Comparison of ENCODE assay signal across 11 cellular contexts in genomic region chr2:159891917-159892691, GRCh38. TPM values are rescaled to one million over a fixed set of nuclear protein-coding genes. Genes with fewer than 3 reads are reported as not detected.
A peak's percentile ranks its signal among the peaks of the same experiment; 100 is the strongest.
DNase-seq lines count a peak whose midpoint lies in the region; ATAC-seq, FAIRE-seq and TF ChIP-seq lines count a peak whose summit lies in the region.
"Had no signal": no experiment of that assay in that cellular context is flagged by ENCODE, and none has a peak within 500 bp of the region (broad histone marks: within the 10 kb centered on the region; RNA-seq: fewer than 3 reads in every experiment).

No MANE protein-coding gene starts in this region.

- POLR2A ChIA-PET in activated CD4-positive, alpha-beta memory T cell treated with anti-CD3 and anti-CD28 coated beads for 36 hours (lab: Charles Lee) = interaction anchor here (0.8 to 1.2 kb wide), 2 partner anchors 10 to 13 kb away, joined by 3 to 4 read pairs; no protein-coding TSS in a partner anchor
- POLR2A ChIA-PET in activated CD4-positive, alpha-beta memory T cell treated with anti-CD3 and anti-CD28 coated beads, Interleukin-2, amount 10 ng/mL, durations not matched to agents 7 days and 5 days (lab: Charles Lee) = interaction anchor here (1.3 kb wide), 1 partner anchor 8 kb away, joined by 4 read pairs; no protein-coding TSS in a partner anchor

- no peak for TF ChIP-seq CTCF in cardiac fibroblast (IDR thresholded peaks at IDR 0.05; ENCODE audit: low read depth, low read length)

- H3K4me1 Mint-ChIP-seq in activated CD4-positive, alpha-beta memory T cell treated with anti-CD3 and anti-CD28 coated beads for 36 hours (ENCODE audit: low read depth) = peaks cover 69% of the 10 kb centered on the region
- peaks cover 32% of the 10 kb centered on the region for H3K4me1 Mint-ChIP-seq in activated CD4-positive, alpha-beta memory T cell treated with anti-CD3 and anti-CD28 coated beads, Interleukin-2, amount 10 ng/mL, durations not matched to agents 7 days and 5 days
- H3K4me1 Mint-ChIP-seq in stimulated activated effector memory CD8-positive, alpha-beta T cell treated with anti-CD3 and anti-CD28 coated beads, Interleukin-12 subunit alpha, Interleukin-12 subunit beta, amount 100 ng/mL, for 72 hours = peaks cover 65% of the 10 kb centered on the region

- H3K27me3 Mint-ChIP-seq in activated CD4-positive, alpha-beta memory T cell treated with anti-CD3 and anti-CD28 coated beads for 36 hours = no peaks in the 10 kb centered on the region
- H3K27me3 Mint-ChIP-seq in activated CD4-positive, alpha-beta memory T cell treated with anti-CD3 and anti-CD28 coated beads, Interleukin-2, amount 10 ng/mL, durations not matched to agents 7 days and 5 days = no peaks in the 10 kb centered on the region

- FAIRE-seq in HTR-8/SVneo (lab: Jason Lieb, UNC) (no peak), GM19239 (lab: Jason Lieb, UNC) (no peak)

- no peak overlapping the region for H3K4me3 ChIP-seq in cardiac fibroblast (replicated peaks in 1 of 2; ENCODE audit: low read depth in 2 of 2, low read length in 2 of 2)

- no peaks in the 10 kb centered on the region for H3K9me3 Mint-ChIP-seq in activated CD4-positive, alpha-beta memory T cell treated with anti-CD3 and anti-CD28 coated beads for 36 hours
- H3K9me3 Mint-ChIP-seq in activated CD4-positive, alpha-beta memory T cell treated with anti-CD3 and anti-CD28 coated beads, Interleukin-2, amount 10 ng/mL, durations not matched to agents 7 days and 5 days = no peaks in the 10 kb centered on the region
- no peaks in the 10 kb centered on the region for H3K9me3 Mint-ChIP-seq in stimulated activated effector memory CD8-positive, alpha-beta T cell treated with anti-CD3 and anti-CD28 coated beads, Interleukin-12 subunit alpha, Interleukin-12 subunit beta, amount 100 ng/mL, for 72 hours
- H3K9me3 Mint-ChIP-seq: nephron had no signal

- H3K27ac Mint-ChIP-seq in activated CD4-positive, alpha-beta memory T cell treated with anti-CD3 and anti-CD28 coated beads for 36 hours = peak overlapping the region; percentile 76
- H3K27ac Mint-ChIP-seq in activated CD4-positive, alpha-beta memory T cell treated with anti-CD3 and anti-CD28 coated beads, Interleukin-2, amount 10 ng/mL, durations not matched to agents 7 days and 5 days = no peak overlapping the region
- peak overlapping the region; percentile 63 for H3K27ac Mint-ChIP-seq in stimulated activated effector memory CD8-positive, alpha-beta T cell treated with anti-CD3 and anti-CD28 coated beads, Interleukin-12 subunit alpha, Interleukin-12 subunit beta, amount 100 ng/mL, for 72 hours

- intact Hi-C loops in activated CD4-positive, alpha-beta memory T cell treated with anti-CD3 and anti-CD28 coated beads for 36 hours (cut with micrococcal nuclease) = loop anchor here (1.0 to 10.0 kb wide), 3 partner anchors 13 to 1273 kb away; partner anchors contain the start of gene TANK

- peaks cover 59% of the 10 kb centered on the region for H3K36me3 Mint-ChIP-seq in activated CD4-positive, alpha-beta memory T cell treated with anti-CD3 and anti-CD28 coated beads for 36 hours
- peaks cover 27% of the 10 kb centered on the region for H3K36me3 Mint-ChIP-seq in activated CD4-positive, alpha-beta memory T cell treated with anti-CD3 and anti-CD28 coated beads, Interleukin-2, amount 10 ng/mL, durations not matched to agents 7 days and 5 days (ENCODE audit: low read depth)
- peaks cover 41% of the 10 kb centered on the region for H3K36me3 Mint-ChIP-seq in stimulated activated effector memory CD8-positive, alpha-beta T cell treated with anti-CD3 and anti-CD28 coated beads, Interleukin-12 subunit alpha, Interleukin-12 subunit beta, amount 100 ng/mL, for 72 hours

- CTCF ChIA-PET in activated CD4-positive, alpha-beta memory T cell treated with anti-CD3 and anti-CD28 coated beads for 36 hours (lab: Charles Lee) = interaction anchor here (1.3 kb wide), 1 partner anchor 76 kb away, joined by 3 read pairs; no protein-coding TSS in a partner anchor
- CTCF ChIA-PET in activated CD4-positive, alpha-beta memory T cell treated with anti-CD3 and anti-CD28 coated beads, Interleukin-2, amount 10 ng/mL, durations not matched to agents 7 days and 5 days (lab: Charles Lee) = no interaction called here

- no peak for ATAC-seq in stimulated activated effector memory CD8-positive, alpha-beta T cell treated with anti-CD3 and anti-CD28 coated beads, Interleukin-12 subunit alpha, Interleukin-12 subunit beta, amount 100 ng/mL, for 72 hours

- DNase-seq in activated CD4-positive, alpha-beta memory T cell treated with anti-CD3 and anti-CD28 coated beads for 36 hours = no peak
- no peak for DNase-seq in activated CD4-positive, alpha-beta memory T cell treated with anti-CD3 and anti-CD28 coated beads, Interleukin-2, amount 10 ng/mL, durations not matched to agents 7 days and 5 days
- DNase-seq in HS-5 (ENCODE audit: low read depth) (peak; percentile 35), cardiac fibroblast (ENCODE audit: low read depth in 2 of 2) (peak; percentile 28 to 83), HTR-8/SVneo (ENCODE audit: insufficient read length, low spot score) (no peak), NCI-H69 (lab: John Stamatoyannopoulos, UW) (no peak), GM19239 (ENCODE audit: insufficient read length, low spot score) (no peak)
- no peak for DNase-seq in stimulated activated effector memory CD8-positive, alpha-beta T cell treated with anti-CD3 and anti-CD28 coated beads, Interleukin-12 subunit alpha, Interleukin-12 subunit beta, amount 100 ng/mL, for 72 hours (ENCODE audit: low spot score in 2 of 2)
- DNase-seq: H7, NCI-H446 treated with DMSO at 0.1 percent for 48 hours had no signal

- no peak overlapping the region for H3K4me3 Mint-ChIP-seq in activated CD4-positive, alpha-beta memory T cell treated with anti-CD3 and anti-CD28 coated beads for 36 hours
- H3K4me3 Mint-ChIP-seq in activated CD4-positive, alpha-beta memory T cell treated with anti-CD3 and anti-CD28 coated beads, Interleukin-2, amount 10 ng/mL, durations not matched to agents 7 days and 5 days = no peak overlapping the region
- H3K4me3 Mint-ChIP-seq in stimulated activated effector memory CD8-positive, alpha-beta T cell treated with anti-CD3 and anti-CD28 coated beads, Interleukin-12 subunit alpha, Interleukin-12 subunit beta, amount 100 ng/mL, for 72 hours = no peak overlapping the region
- H3K4me3 Mint-ChIP-seq: nephron had no signal

RNA-seq across cellular contexts. Expression of gene LY75, which starts 12.5 kb away (rescaled TPM):
- total RNA-seq in activated CD4-positive, alpha-beta memory T cell treated with anti-CD3 and anti-CD28 coated beads for 36 hours = 10 to 100 TPM; 65.0 to 66.5 TPM
- total RNA-seq in activated CD4-positive, alpha-beta memory T cell treated with anti-CD3 and anti-CD28 coated beads, Interleukin-2, amount 10 ng/mL, durations not matched to agents 7 days and 5 days = 10 to 100 TPM; 22.7 to 23.5 TPM

Comparison
In these comparisons a context has a peak if more than half of its experiments do, and no peak if none do; other contexts are left out.
1. DNase-seq: peak in HS-5 (single experiment) and cardiac fibroblast (2 of 2); none in activated CD4-positive, alpha-beta memory T cell treated with anti-CD3 and anti-CD28 coated beads for 36 hours (single experiment), activated CD4-positive, alpha-beta memory T cell treated with anti-CD3 and anti-CD28 coated beads, Interleukin-2, amount 10 ng/mL, durations not matched to agents 7 days and 5 days (single experiment), stimulated activated effector memory CD8-positive, alpha-beta T cell treated with anti-CD3 and anti-CD28 coated beads, Interleukin-12 subunit alpha, Interleukin-12 subunit beta, amount 100 ng/mL, for 72 hours (0 of 2), HTR-8/SVneo (single experiment), NCI-H69 (single experiment) and GM19239 (single experiment).